ENCODE assay signal across 7 cellular contexts in the genomic region with DNA sequence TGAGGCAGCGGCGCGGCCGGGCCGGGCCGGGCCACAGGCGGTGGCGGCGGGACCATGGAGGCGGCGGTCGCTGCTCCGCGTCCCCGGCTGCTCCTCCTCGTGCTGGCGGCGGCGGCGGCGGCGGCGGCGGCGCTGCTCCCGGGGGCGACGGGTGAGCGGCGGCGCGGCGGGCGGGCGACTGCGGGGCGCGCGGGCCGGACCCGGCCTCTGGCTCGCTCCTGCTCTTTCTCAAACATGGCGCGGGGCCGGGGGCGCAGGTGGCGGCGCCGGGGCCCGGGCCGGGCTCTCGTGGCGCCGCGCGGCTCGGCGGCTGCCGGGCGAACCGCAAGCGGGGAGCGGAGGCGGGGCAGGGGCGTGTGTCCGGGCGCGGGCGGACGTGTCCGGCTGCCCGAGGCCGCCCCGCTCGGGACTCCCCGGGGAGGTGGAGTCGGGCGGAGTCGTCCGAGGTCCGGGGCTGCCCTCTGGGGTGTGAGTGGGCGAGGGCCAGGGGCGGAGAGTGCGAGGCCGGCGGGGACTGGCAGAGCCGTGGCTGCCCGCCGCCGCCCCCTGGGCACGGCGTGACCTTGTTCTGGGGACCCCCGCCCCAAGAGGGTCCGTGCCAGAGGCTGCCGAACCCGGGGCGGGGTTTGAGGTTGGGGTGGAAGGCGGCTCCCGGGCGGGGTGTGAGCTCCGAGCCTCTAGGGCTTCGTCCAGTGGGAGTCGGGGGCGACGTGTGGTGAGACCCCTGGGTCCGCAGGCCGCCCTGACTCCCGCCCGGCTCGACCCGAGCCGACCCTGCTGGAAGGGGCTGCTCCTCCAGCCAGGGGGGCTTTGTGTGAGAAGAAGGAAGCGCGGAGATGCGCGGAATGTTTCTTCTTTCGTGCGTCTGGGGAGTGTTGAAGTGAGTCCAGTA. TPM values are rescaled to one million over a fixed set of nuclear protein-coding genes. Genes with fewer than 3 reads are reported as not detected.
DNase-seq lines count a peak whose midpoint lies in the region; ATAC-seq, FAIRE-seq and TF ChIP-seq lines count a peak whose summit lies in the region.

No MANE protein-coding gene starts in this region.

- CTCF ChIA-PET in IMR-90 (lab: Yijun Ruan, JAX): interaction anchor here (0.6 kb wide), 1 partner anchor 153 kb away, joined by 4 read pairs; no protein-coding TSS in a partner anchor
- CTCF ChIA-PET in activated B cell treated with CpG ODN at 0.5 μM for 24 hours (lab: Charles Lee): interaction anchor here (1.0 to 2.1 kb wide), 6 partner anchors 13 to 104 kb away, joined by 3 to 15 read pairs (median 10); no protein-coding TSS in a partner anchor

- H2AK9ac ChIP-seq in IMR-90 (replicated peaks; ENCODE audit: low read depth, low read length, poor library complexity): peak overlapping the region; percentile 85

- peak overlapping the region; percentile 94 for H3K4me2 ChIP-seq in IMR-90 (ENCODE audit: low read depth, low read length)

- H3K23ac ChIP-seq in IMR-90 (ENCODE audit: low read depth, low read length): peak overlapping the region; percentile 47; the same call in 1 of the 2 replicates

- no peaks in the 10 kb centered on the region for H3K27me3 Mint-ChIP-seq in activated B cell treated with CpG ODN at 0.5 μM for 24 hours

- H4K5ac ChIP-seq in IMR-90 (ENCODE audit: low read depth, low read length): peak overlapping the region; percentile 11; the same call in 1 of the 2 replicates

- no peaks in the 10 kb centered on the region; the same call in 1 of the 2 replicates for H3K36me3 ChIP-seq in IMR-90 (ENCODE audit: control insufficient read depth, insufficient read depth, low read length)
- no peaks in the 10 kb centered on the region for H3K36me3 ChIP-seq in colonic mucosa

- H3K4me3 ChIP-seq in IMR-90 (ENCODE audit: insufficient read depth, low read depth, low read length) (peak overlapping the region; percentile 67), colonic mucosa (peak overlapping the region; percentile 94)

- peaks cover 2% of the 10 kb centered on the region for H3K36me3 Mint-ChIP-seq in activated B cell treated with CpG ODN at 0.5 μM for 24 hours (ENCODE audit: low read depth)

- FAIRE-seq in GM12891 (lab: Jason Lieb, UNC): peak; percentile 20

- H3K56ac ChIP-seq in IMR-90 (ENCODE audit: extremely low read depth, insufficient read depth, low read length): peak overlapping the region; percentile 67

- H2AFZ ChIP-seq in IMR-90 (replicated peaks; ENCODE audit: low read length, poor library complexity): peak overlapping the region; percentile 91

- H3K4me3 Mint-ChIP-seq in activated B cell treated with CpG ODN at 0.5 μM for 24 hours: peak overlapping the region; percentile 87

- in situ Hi-C loops in IMR-90 (cut with MboI; ENCODE audit: low sequenced_read_pairs): no loop called here

- TF ChIP-seq POLR2A in GM12891 (IDR thresholded peaks at IDR 0.05; ENCODE audit: low read depth, low read length) (no peak), IMR-90 (IDR thresholded peaks at IDR 0.05; ENCODE audit: low read depth, low read length) (peak; percentile 74; the same call in 1 of the 2 replicates)

- intact Hi-C loops in IMR-90 (cut with micrococcal nuclease): loop anchor here (2.0 to 5.0 kb wide), 3 partner anchors 19 to 105 kb away; no protein-coding TSS in a partner anchor
- intact Hi-C loops in activated B cell treated with CpG ODN at 0.5 μM for 24 hours (cut with micrococcal nuclease): loop anchor here (1.0 to 5.0 kb wide), 5 partner anchors 14 to 801 kb away; a partner anchor contains a TSS
- intact Hi-C loops in colonic mucosa (cut with DNase I): no loop called here

- ATAC-seq in GM21737 (IDR thresholded peaks at IDR 0.05; ENCODE audit: unreplicated experiment): peak; percentile 50
- ATAC-seq in IMR-90 (ENCODE audit: low read depth): peak; percentile 76
- ATAC-seq in activated B cell treated with CpG ODN at 0.5 μM for 24 hours (ENCODE audit: low read depth): peak; percentile 18

- peak overlapping the region; percentile 83 for H3K4ac ChIP-seq in IMR-90 (ENCODE audit: low read depth, low read length)

- no peak overlapping the region for H2BK20ac ChIP-seq in IMR-90 (ENCODE audit: low read depth, low read length)

- H4K8ac ChIP-seq in IMR-90 (ENCODE audit: low read depth in 2 of 2, low read length in 2 of 2): peak overlapping the region in 1 of 2 experiments; percentile 56; a peak in 1 of 4 replicates

- peak overlapping the region; percentile 26 for H3K18ac ChIP-seq in IMR-90 (ENCODE audit: low read depth, low read length)

- peak overlapping the region; percentile 75; the same call in 1 of the 2 replicates for H3K14ac ChIP-seq in IMR-90 (replicated peaks; ENCODE audit: low read depth, low read length)

- no peak overlapping the region for H2BK15ac ChIP-seq in IMR-90 (ENCODE audit: low read depth, low read length)

- peak overlapping the region; percentile 86 for H2BK5ac ChIP-seq in IMR-90 (ENCODE audit: low read depth, low read length, poor library complexity, severe bottlenecking)

- H3K79me1 ChIP-seq in IMR-90 (ENCODE audit: low read depth in 1 of 2, low read length in 2 of 2): peaks cover 6 to 40% of the 10 kb centered on the region in 2 experiments

- peak overlapping the region; percentile 81 for H3K27ac Mint-ChIP-seq in activated B cell treated with CpG ODN at 0.5 μM for 24 hours

- dilution Hi-C loops in IMR-90 (cut with HindIII; ENCODE audit: low sequenced_read_pairs, unreplicated experiment): no loop called here

- no peaks in the 10 kb centered on the region for H3K27me3 ChIP-seq in IMR-90 (ENCODE audit: control insufficient read depth, insufficient read depth, low read length)
- H3K27me3 ChIP-seq in colonic mucosa: no peaks in the 10 kb centered on the region

- H3K27ac ChIP-seq in IMR-90 (ENCODE audit: insufficient read depth, low read length) (peak overlapping the region; percentile 87), colonic mucosa (peak overlapping the region; percentile 88)

- peaks cover 5% of the 10 kb centered on the region for H3K9me1 ChIP-seq in IMR-90 (ENCODE audit: insufficient read depth, low read length)

- POLR2A ChIA-PET in IMR-90 (lab: Charles Lee; ENCODE audit: unreplicated experiment): no interaction called here
- POLR2A ChIA-PET in activated B cell treated with CpG ODN at 0.5 μM for 24 hours (lab: Charles Lee): interaction anchor here (0.7 to 4.8 kb wide), 20 partner anchors 8 to 717 kb away, joined by 3 to 54 read pairs (median 7); no protein-coding TSS in a partner anchor

- H3K4me1 Mint-ChIP-seq in activated B cell treated with CpG ODN at 0.5 μM for 24 hours: peaks cover 58% of the 10 kb centered on the region

- H3K4me1 ChIP-seq in IMR-90 (ENCODE audit: control insufficient read depth, insufficient read depth, low read length): peaks cover 14% of the 10 kb centered on the region
- no peaks in the 10 kb centered on the region for H3K4me1 ChIP-seq in colonic mucosa

- BruUV-seq in IMR-90 (replicated peaks; lab: Mats Ljungman, UMichigan): no TSS peak

- H2AK5ac ChIP-seq in IMR-90 (ENCODE audit: low read depth, low read length): 0 out of 2 replicates have a peak overlapping the region, but pooled peaks have one; percentile 61

- DNase-seq in GM12891 (ENCODE audit: insufficient read length, low spot score): peak; percentile 60
- peak; percentile 73 for DNase-seq in IMR-90
- DNase-seq in activated B cell treated with CpG ODN at 0.5 μM for 24 hours: peak; percentile 60
- peak; percentile 80 for DNase-seq in colonic mucosa
- peak; percentile 86 for DNase-seq in left kidney (ENCODE audit: low read depth, low spot score)
- peak; percentile 18 to 21 for DNase-seq in stimulated activated CD4-positive, alpha-beta T cell treated with anti-CD3 and anti-CD28 coated beads, Interleukin-4, amount 100 ng/mL, for 4 hours

- no peaks in the 10 kb centered on the region for H3K9me3 Mint-ChIP-seq in activated B cell treated with CpG ODN at 0.5 μM for 24 hours

- TF ChIP-seq CTCF in IMR-90 (conservative IDR thresholded peaks at IDR 0.05; ENCODE audit: low read depth, low read length): no peak
- no peak for TF ChIP-seq CTCF in activated B cell treated with CpG ODN at 0.5 μM for 24 hours (IDR thresholded peaks at IDR 0.05)
- TF ChIP-seq CTCF in colonic mucosa (IDR thresholded peaks at IDR 0.05): no peak

- 0% methylated on average over 49 of the region's 118 CpGs; no CpG with 5 or more reads in 1 of the 2 experiments for WGBS in IMR-90 (ENCODE audit: extremely low coverage in 2 of 2, insufficient read length in 1 of 2), 2 experiments

- H2BK120ac ChIP-seq in IMR-90 (ENCODE audit: low read depth, low read length): peak overlapping the region; percentile 69

- peak overlapping the region; percentile 83 for H3K9ac ChIP-seq in IMR-90 (ENCODE audit: low read depth, low read length)
- H3K9ac ChIP-seq in colonic mucosa (ENCODE audit: low read depth in 2 of 2, low read length in 2 of 2): peak overlapping the region; percentile 80 to 83

- H3K9me3 ChIP-seq in IMR-90 (ENCODE audit: control insufficient read depth, insufficient read depth, low read length) (no peaks in the 10 kb centered on the region), colonic mucosa (no peaks in the 10 kb centered on the region)

- H4K91ac ChIP-seq in IMR-90 (ENCODE audit: insufficient read depth, low read depth, low read length): peak overlapping the region; percentile 51; the same call in 1 of the 2 replicates

- TF ChIP-seq RAD21 in IMR-90 (IDR thresholded peaks at IDR 0.05; ENCODE audit: low read length): no peak

- H4K20me1 ChIP-seq in IMR-90 (ENCODE audit: insufficient read depth, low read length): peaks cover 44% of the 10 kb centered on the region

TF ChIP-seq in GM12891, 5 proteins besides CTCF, POLR2A, EP300 and RAD21 (continues in another document):
- TF ChIP-seq TAF1 (IDR thresholded peaks at IDR 0.05; ENCODE audit: low read depth, low read length): peak; percentile 20; the same call in 1 of the 2 replicates
- no peak; the same call in 1 of the 2 replicates for TF ChIP-seq POLR2AphosphoS5 (IDR thresholded peaks at IDR 0.05; ENCODE audit: low read depth, low read length)
- TF ChIP-seq SPI1 (IDR thresholded peaks at IDR 0.05; ENCODE audit: low read depth, low read length): peak; percentile 13; the same call in 1 of the 2 replicates
- no peak for TF ChIP-seq POU2F2 (IDR thresholded peaks at IDR 0.05; ENCODE audit: low read depth, low read length)

TF ChIP-seq in IMR-90, 13 proteins besides CTCF, POLR2A, EP300 and RAD21 (continues in another document):
- TF ChIP-seq RFX5 (IDR thresholded peaks at IDR 0.05; ENCODE audit: low read depth, low read length) (no peak), CHD1 (IDR thresholded peaks at IDR 0.05; ENCODE audit: low read depth, low read length) (0 out of 2 replicates have a peak, but pooled peaks have one; percentile 23), MAZ (IDR thresholded peaks at IDR 0.05; ENCODE audit: borderline replicate concordance, low read depth, low read length) (peak; percentile 17; the same call in 1 of the 2 replicates), CEBPB (IDR thresholded peaks at IDR 0.05; ENCODE audit: low read depth, low read length) (no peak), RCOR1 (IDR thresholded peaks at IDR 0.05; ENCODE audit: insufficient replicate concordance, low read length) (no peak)

RNA-seq across cellular contexts. Expression of a gene that starts 0.5 kb away (rescaled TPM):
- polyA plus RNA-seq in GM12891 (2012; ENCODE audit: low read depth, missing spikeins): 4.2 TPM
- total RNA-seq in IMR-90 (2012; rRNA removed) (57.8 and 75.3 TPM in 2 replicates), activated B cell treated with CpG ODN at 0.5 μM for 24 hours (53.5 and 65.3 TPM in 2 replicates), colonic mucosa (10 to 100 TPM; 19.0 to 48.7 TPM)
- 10.2 and 15.1 TPM in 2 replicates for polyA plus RNA-seq in IMR-90 (2012; rRNA removed)
- polyA plus RNA-seq in IMR-90 (2012; cell fraction: cytosol; rRNA removed): 7.8 and 11.8 TPM in 2 replicates
- polyA plus RNA-seq in IMR-90 (2012; cell fraction: nucleus; rRNA removed; ENCODE audit: low replicate concordance): 1.8 and 11.2 TPM in 2 replicates

Comparison
In these comparisons a context has a peak if more than half of its experiments do, and no peak if none do; other contexts are left out.
1. Peak in every context shown above with its lines: DNase-seq, ATAC-seq, H3K4me3 ChIP-seq and H3K27ac ChIP-seq.
2. DNase-seq: peak in every context shown above with its lines; median percentile 86 in left kidney; 80 in colonic mucosa; 73 in IMR-90; 60 in GM12891; 60 in activated B cell treated with CpG ODN at 0.5 μM for 24 hours; 20 in stimulated activated CD4-positive, alpha-beta T cell treated with anti-CD3 and anti-CD28 coated beads, Interleukin-4, amount 100 ng/mL, for 4 hours.
3. ATAC-seq: peak in every context shown above with its lines; median percentile 76 in IMR-90; 50 in GM21737; 18 in activated B cell treated with CpG ODN at 0.5 μM for 24 hours.